Comparison of ENCODE assay signal across 15 cellular contexts in genomic region chr17:58703137-58703846, GRCh38. TPM values are rescaled to one million over a fixed set of nuclear protein-coding genes. Genes with fewer than 3 reads are reported as not detected.
DNase-seq lines count a peak whose midpoint lies in the region; ATAC-seq, FAIRE-seq and TF ChIP-seq lines count a peak whose summit lies in the region.
"Had no signal": no experiment of that assay in that cellular context is flagged by ENCODE, and none has a peak within 500 bp of the region (broad histone marks: within the 10 kb centered on the region; RNA-seq: fewer than 3 reads in every experiment).

No MANE protein-coding gene starts in this region.

- intact Hi-C loops in OCI-LY7 (cut with micrococcal nuclease; ENCODE audit: unreplicated experiment), result no loop called here
- intact Hi-C loops in GM12878 (cut with micrococcal nuclease; ENCODE audit: unreplicated experiment), result loop anchor here (2.0 kb wide), 2 partner anchors 24 to 184 kb away; no protein-coding TSS in a partner anchor
- intact Hi-C loops in stomach (cut with DNase I; ENCODE audit: low total_unique reads), result no loop called here

- H3K9me3 ChIP-seq in OCI-LY7 (ENCODE audit: low read length) (no peaks in the 10 kb centered on the region), GM12878 (replicated peaks; ENCODE audit: control insufficient read depth, insufficient read depth, low read length) (0 out of 3 replicates have a peak, but pooled peaks cover 1% of the 10 kb centered on the region), stomach (no peaks in the 10 kb centered on the region)

- H3K4me2 ChIP-seq in OCI-LY7 (ENCODE audit: low read length) (no peak overlapping the region), GM12878 (ENCODE audit: control insufficient read depth, insufficient read depth) (peak overlapping the region; percentile 2; the same call in 1 of the 2 replicates)

- H2AFZ ChIP-seq in OCI-LY7 (ENCODE audit: low read length), result no peak overlapping the region
- no peak overlapping the region for H2AFZ ChIP-seq in GM12878 (ENCODE audit: control insufficient read depth, low read depth, low read length)

- WGBS in GM12878 (ENCODE audit: insufficient coverage, insufficient replicate concordance, low lambda C conversion rate, missing lambda C conversion rate), result 46% methylated on average over 4 of the region's 4 CpGs
- WGBS in stomach, 5 donors, result 36 to 60% (median 52%) methylated on average over 4 of the region's 4 CpGs

- H3K36me3 ChIP-seq in OCI-LY7 (ENCODE audit: insufficient read depth, low read length) (peaks cover 84% of the 10 kb centered on the region), GM12878 (ENCODE audit: control insufficient read depth in 2 of 2, insufficient read depth in 2 of 2, low read length in 1 of 2) (peaks cover 0 to 18% of the 10 kb centered on the region in 2 experiments; a peak in 3 of 4 replicates), stomach (peaks cover 9 to 94% (median 66%) of the 10 kb centered on the region in 4 donors)

- TF ChIP-seq POLR2A in GM12878 (IDR thresholded peaks at IDR 0.05; ENCODE audit: low read depth, low read length) (no peak), stomach (IDR thresholded peaks at IDR 0.05) (no peak)

- TF ChIP-seq CTCF in OCI-LY7 (conservative IDR thresholded peaks at IDR 0.05; ENCODE audit: low read length), result no peak
- no peak for TF ChIP-seq CTCF in GM12878 (IDR thresholded peaks at IDR 0.05 in 2 of 3, conservative IDR thresholded peaks at IDR 0.05 in 1 of 3; ENCODE audit: control insufficient read depth in 2 of 3, extremely low read depth in 1 of 3, insufficient read depth in 1 of 3, low read depth in 3 of 3, low read length in 3 of 3)
- TF ChIP-seq CTCF in stomach (IDR thresholded peaks at IDR 0.05), result no peak

- CTCF ChIA-PET in OCI-LY7 (lab: Charles Lee; ENCODE audit: unreplicated experiment), result no interaction called here
- CTCF ChIA-PET in GM12878 (lab: Yijun Ruan, JAX), result interaction anchor here (0.6 to 1.3 kb wide), 5 partner anchors 8 to 302 kb away, joined by 3 to 6 read pairs (median 5); no protein-coding TSS in a partner anchor

- POLR2A ChIA-PET in OCI-LY7 (lab: Charles Lee) (interaction anchor here (0.6 to 0.7 kb wide), 3 partner anchors 176 to 856 kb away, joined by 3 to 5 read pairs (median 3); no protein-coding TSS in a partner anchor), GM12878 (lab: Charles Lee) (interaction anchor here (0.6 to 3.6 kb wide), 6 partner anchors 11 to 451 kb away, joined by 3 to 24 read pairs (median 4); partner anchors contain the start of genes RAD51C and TEX14)

- no peak for TF ChIP-seq RAD21 in GM12878 (IDR thresholded peaks at IDR 0.05; ENCODE audit: insufficient read depth, low read depth, low read length)

- no peak overlapping the region for H3K27ac ChIP-seq in OCI-LY7 (ENCODE audit: low read depth, low read length, poor library complexity, severe bottlenecking)
- H3K27ac ChIP-seq in GM12878 (ENCODE audit: control insufficient read depth, insufficient read depth), result peak overlapping the region; percentile 78; the same call in 1 of the 2 replicates
- H3K27ac ChIP-seq in stomach, result peak overlapping the region in 2 of 5 donors; percentile 41 to 42

- H4K20me1 ChIP-seq in OCI-LY7 (ENCODE audit: insufficient read depth, low read length), result no peaks in the 10 kb centered on the region
- H4K20me1 ChIP-seq in GM12878 (ENCODE audit: control insufficient read depth, insufficient read depth), result no peaks in the 10 kb centered on the region

- TF ChIP-seq EP300 in GM12878 (IDR thresholded peaks at IDR 0.05; ENCODE audit: borderline replicate concordance in 1 of 2, control insufficient read depth in 1 of 2, low read depth in 2 of 2, low read length in 2 of 2) (no peak), stomach (IDR thresholded peaks at IDR 0.05) (no peak)

- in situ Hi-C loops in GM12878 (cut with MboI), result no loop called here

- BruUV-seq in OCI-LY7 (replicated peaks; lab: Mats Ljungman, UMichigan) (TSS peak; percentile 18), GM12878 (replicated peaks; lab: Mats Ljungman, UMichigan) (no TSS peak)

- no peaks in the 10 kb centered on the region for H3K4me1 ChIP-seq in OCI-LY7 (ENCODE audit: insufficient read depth, low read length, poor library complexity, severe bottlenecking)
- peaks cover 41% of the 10 kb centered on the region for H3K4me1 ChIP-seq in GM12878 (ENCODE audit: control insufficient read depth, insufficient read depth, low read length)
- H3K4me1 ChIP-seq in stomach, result peaks cover 0 to 13% (median 0%) of the 10 kb centered on the region in 4 donors

- FAIRE-seq in GM12878 (lab: Jason Lieb, UNC), result no peak
- FAIRE-seq: G401.6 had no signal

- H3K27me3 ChIP-seq in GM12878 (replicated peaks in 1 of 2; ENCODE audit: control insufficient read depth in 2 of 2, insufficient read depth in 2 of 2, low read length in 1 of 2), result no peaks in the 10 kb centered on the region
- no peaks in the 10 kb centered on the region for H3K27me3 ChIP-seq in stomach

- ATAC-seq in GM12878 (0 out of 3 replicates have a peak, but pooled peaks have one; percentile 3), GM18907 (IDR thresholded peaks at IDR 0.05; ENCODE audit: unreplicated experiment) (no peak), GM18909 (IDR thresholded peaks at IDR 0.05; ENCODE audit: poor library complexity, unreplicated experiment) (no peak)
- ATAC-seq: natural killer cell treated with Interleukin-12 subunit alpha and Interleukin-12 subunit beta and Interleukin-15 and Interleukin-18, amount 100 ng/mL, for 72 hours had no signal

- no peaks in the 10 kb centered on the region for H3K79me2 ChIP-seq in OCI-LY7 (ENCODE audit: insufficient read depth, low read depth, low read length)
- no peaks in the 10 kb centered on the region; the same call in 1 of the 2 replicates for H3K79me2 ChIP-seq in GM12878 (ENCODE audit: control insufficient read depth, insufficient read depth, low read length)

- RAD21 ChIA-PET in GM12878 (lab: Charles Lee; ENCODE audit: unreplicated experiment), result interaction anchor here (0.7 to 2.1 kb wide), 3 partner anchors 10 to 298 kb away, joined by 3 to 13 read pairs (median 3); partner anchors contain the start of genes RAD51C and TEX14

- H3K9me2 ChIP-seq in OCI-LY7 (ENCODE audit: insufficient read depth, low read length), result no peaks in the 10 kb centered on the region

- SMC1A ChIA-PET in GM12878 (lab: Charles Lee; ENCODE audit: uncharacterized antibody, unreplicated experiment), result interaction anchor here (0.7 to 2.1 kb wide), 2 partner anchors 10 to 11 kb away, joined by 3 to 8 read pairs; partner anchors contain the start of gene RAD51C

- H3K4me3 ChIP-seq in OCI-LY7 (ENCODE audit: low read depth, low read length, poor library complexity, severe bottlenecking), result no peak overlapping the region
- no peak overlapping the region for H3K4me3 ChIP-seq in GM12878
- H3K4me3 ChIP-seq in stomach, result no peak overlapping the region

- H3K9ac ChIP-seq in GM12878 (ENCODE audit: control insufficient read depth, insufficient read depth, low read length), result no peak overlapping the region; the same call in 1 of the 2 replicates

- DNase-seq in ELR (ENCODE audit: low read depth), result peak; percentile 77
- DNase-seq in OCI-LY7 (ENCODE audit: low spot score), result no peak
- DNase-seq in GM12878 (ENCODE audit: low read depth, low spot score), result no peak
- peak; percentile 15 for DNase-seq in kidney glomerular epithelial cell (lab: John Stamatoyannopoulos, UW)
- DNase-seq in stomach, result no peak
- DNase-seq in T-helper 9 cell, result no peak
- DNase-seq: CD4-positive, CD25-positive, alpha-beta regulatory T cell; effector CD4-positive, alpha-beta T cell; hypothalamus; NCI-H1436; NCI-H69 had no signal

RNA-seq across cellular contexts. Expression of gene RAD51C, which starts 10.9 kb away (rescaled TPM):
- total RNA-seq in OCI-LY7 (2014; rRNA removed; shearing (Covaris generic)), result 51.0 and 69.1 TPM in 2 replicates
- total RNA-seq in OCI-LY7 (2022) (96.0 and 118 TPM in 2 replicates), GM12878 (2014; rRNA removed) (59.6 and 71.1 TPM in 2 replicates), GM12878 (2014; rRNA removed; fragmentation: Illumina TruSeq; extraction: Trizol) (85.0 and 85.4 TPM in 2 replicates), GM12878 (2021) (70.4 and 73.0 TPM in 2 replicates), stomach (10 to 100 TPM in 3 of 5 donors, 1 to 10 TPM in 1, not detected in 1; 1.2 to 44.6 (median 23.7) TPM)
- total RNA-seq in GM12878 (2013; cell fraction: nucleolus; rRNA removed), result 84.7 and 96.3 TPM in 2 replicates
- 51.5 TPM for polyA plus RNA-seq in GM12878 (2011; ENCODE audit: low read depth)
- polyA plus RNA-seq in GM12878 (2011; rRNA removed) (111 and 156 TPM in 2 replicates), GM12878 (2014; fragmentation: Illumina TruSeq; extraction: Trizol) (102 and 148 TPM in 2 replicates), GM12878 (2014; fragmentation: Nextera tagmentation; extraction: Ambion mirVana) (100 to 1,000 TPM; 229 to 240 TPM), GM12878 (2014; rRNA removed) (83.2 and 92.5 TPM in 2 replicates), GM12878 (2016; fragmentation: Nextera tagmentation; extraction: Ambion mirVana) (100 to 1,000 TPM; 266 to 267 TPM), stomach (10 to 100 TPM; 13.7 to 22.9 (median 21.5) TPM)
- polyA plus RNA-seq in GM12878 (2011; cell fraction: cytosol; rRNA removed), result 44.8 and 46.5 TPM in 2 replicates
- polyA plus RNA-seq in GM12878 (2011; cell fraction: nucleus; rRNA removed), result 36.0 and 44.5 TPM in 2 replicates
- 51.0 and 56.6 TPM in 2 replicates for polyA plus RNA-seq in GM12878 (2012)
- polyA minus RNA-seq in GM12878 (2011; rRNA and poly(A)+ RNA removed), result 56.0 and 75.0 TPM in 2 replicates
- 16.8 and 24.3 TPM in 2 replicates for polyA minus RNA-seq in GM12878 (2011; cell fraction: cytosol; rRNA and poly(A)+ RNA removed)
- polyA minus RNA-seq in GM12878 (2011; cell fraction: nucleus; rRNA and poly(A)+ RNA removed), result 43.0 and 56.0 TPM in 2 replicates

RNA-seq across cellular contexts. Expression of gene TEX14, which starts 11.4 kb away (rescaled TPM):
- total RNA-seq in OCI-LY7 (2014; rRNA removed; shearing (Covaris generic)), result 0.69 and 0.75 TPM in 2 replicates
- total RNA-seq in OCI-LY7 (2022) (1.3 and 2.3 TPM in 2 replicates), GM12878 (2014; rRNA removed) (0.60 and 1.3 TPM in 2 replicates), GM12878 (2014; rRNA removed; fragmentation: Illumina TruSeq; extraction: Trizol) (0.60 and 0.85 TPM in 2 replicates), GM12878 (2021) (0.37 and 0.46 TPM in 2 replicates), stomach (not detected)
- 1.1 and 1.2 TPM in 2 replicates for total RNA-seq in GM12878 (2013; cell fraction: nucleolus; rRNA removed)
- polyA plus RNA-seq in GM12878 (2011; ENCODE audit: low read depth), result 0.43 TPM
- polyA plus RNA-seq in GM12878 (2011; rRNA removed) (0.26 and 0.29 TPM in 2 replicates), GM12878 (2014; fragmentation: Illumina TruSeq; extraction: Trizol) (1.2 and 1.8 TPM in 2 replicates), GM12878 (2014; fragmentation: Nextera tagmentation; extraction: Ambion mirVana) (under 1 TPM; 0.53 to 0.79 TPM), GM12878 (2014; rRNA removed) (0.81 and 1.2 TPM in 2 replicates), GM12878 (2016; fragmentation: Nextera tagmentation; extraction: Ambion mirVana) (under 1 TPM; 0.15 to 0.25 TPM), stomach (under 1 TPM in 2 of 3 donors, not detected in 1; 0.03 to 0.06 TPM)
- polyA plus RNA-seq in GM12878 (2011; cell fraction: cytosol; rRNA removed), result 0.24 and 0.45 TPM in 2 replicates
- polyA plus RNA-seq in GM12878 (2011; cell fraction: nucleus; rRNA removed), result 0.37 and 0.58 TPM in 2 replicates
- polyA plus RNA-seq in GM12878 (2012), result 0.49 and 0.62 TPM in 2 replicates
- 0.22 and 0.26 TPM in 2 replicates for polyA minus RNA-seq in GM12878 (2011; rRNA and poly(A)+ RNA removed)
- polyA minus RNA-seq in GM12878 (2011; cell fraction: cytosol; rRNA and poly(A)+ RNA removed), result not detected in 2 replicates
- polyA minus RNA-seq in GM12878 (2011; cell fraction: nucleus; rRNA and poly(A)+ RNA removed), result 0.12 TPM in 1 of 2 replicates, not detected in the other

RNA-seq across cellular contexts. Expression of gene PPM1E, which starts 52.4 kb away (rescaled TPM):
- total RNA-seq in OCI-LY7 (2014; rRNA removed; shearing (Covaris generic)), result 0.18 and 0.19 TPM in 2 replicates
- total RNA-seq in OCI-LY7 (2022) (0.40 and 1.1 TPM in 2 replicates), GM12878 (2014; rRNA removed) (0.23 and 0.33 TPM in 2 replicates), GM12878 (2014; rRNA removed; fragmentation: Illumina TruSeq; extraction: Trizol) (0.18 TPM in 2 replicates), GM12878 (2021) (0.21 and 0.28 TPM in 2 replicates), stomach (under 1 TPM in 2 of 5 donors, not detected in 3; 0.89 to 0.92 TPM)
- total RNA-seq in GM12878 (2013; cell fraction: nucleolus; rRNA removed), result not detected in 2 replicates
- polyA plus RNA-seq in GM12878 (2011; ENCODE audit: low read depth), result not detected
- polyA plus RNA-seq in GM12878 (2011; rRNA removed) (0.07 TPM in 2 replicates), GM12878 (2014; fragmentation: Illumina TruSeq; extraction: Trizol) (0.13 and 0.22 TPM in 2 replicates), GM12878 (2014; fragmentation: Nextera tagmentation; extraction: Ambion mirVana) (under 1 TPM; 0.07 to 0.08 TPM), GM12878 (2014; rRNA removed) (0.10 and 0.14 TPM in 2 replicates), GM12878 (2016; fragmentation: Nextera tagmentation; extraction: Ambion mirVana) (under 1 TPM; 0.13 to 0.24 TPM), stomach (under 1 TPM; 0.08 to 0.15 (median 0.12) TPM)
- polyA plus RNA-seq in GM12878 (2011; cell fraction: cytosol; rRNA removed), result 0.03 and 0.05 TPM in 2 replicates
- 0.04 and 0.09 TPM in 2 replicates for polyA plus RNA-seq in GM12878 (2011; cell fraction: nucleus; rRNA removed)
- polyA plus RNA-seq in GM12878 (2012), result 0.04 TPM in 2 replicates
- under 0.01 and 0.07 TPM in 2 replicates for polyA minus RNA-seq in GM12878 (2011; rRNA and poly(A)+ RNA removed)
- not detected in 2 replicates for polyA minus RNA-seq in GM12878 (2011; cell fraction: cytosol; rRNA and poly(A)+ RNA removed)
- 0.10 TPM in 1 of 2 replicates, not detected in the other for polyA minus RNA-seq in GM12878 (2011; cell fraction: nucleus; rRNA and poly(A)+ RNA removed)
- total RNA-seq: CD4-positive, CD25-positive, alpha-beta regulatory T cell; natural killer cell treated with Interleukin-12 subunit alpha and Interleukin-12 subunit beta and Interleukin-15 and Interleukin-18, amount 100 ng/mL, for 72 hours had no signal
- polyA plus RNA-seq: CD4-positive, CD25-positive, alpha-beta regulatory T cell had no signal

Comparison
In these comparisons a context has a peak if more than half of its experiments do, and no peak if none do; other contexts are left out.
1. DNase-seq: peak in ELR (single experiment) and kidney glomerular epithelial cell (single experiment); none in OCI-LY7 (single experiment), GM12878 (single experiment), stomach (single experiment) and T-helper 9 cell (single experiment).